In genomic region chr14:94831085-94831484, GRCh38 we compare ENCODE assay signal across 9 cellular contexts.
"Had no signal": no experiment of that assay in that cellular context is flagged by ENCODE, and none has a peak within 500 bp of the region (broad histone marks: within the 10 kb centered on the region; RNA-seq: fewer than 3 reads in every experiment).

No MANE protein-coding gene starts in this region.

- H3K4me1 Mint-ChIP-seq: IgD-negative memory B cell had no signal

- H3K27ac ChIP-seq: HL-60, KMS-11 had no signal

- DNase-seq: IMR-90, KBM-7, KG1 had no signal

- H3K27ac Mint-ChIP-seq: IgD-negative memory B cell had no signal

- ATAC-seq: HepG2, K562 had no signal

- FAIRE-seq: HepG2, HTR-8/SVneo, K562 had no signal

- H3K4me2 ChIP-seq: KMS-11 had no signal

- H3K4me3 ChIP-seq: K562 had no signal

- H3K4me3 Mint-ChIP-seq: IgD-negative memory B cell had no signal
